ENCODE assay signal across 8 cellular contexts in the genomic region with DNA sequence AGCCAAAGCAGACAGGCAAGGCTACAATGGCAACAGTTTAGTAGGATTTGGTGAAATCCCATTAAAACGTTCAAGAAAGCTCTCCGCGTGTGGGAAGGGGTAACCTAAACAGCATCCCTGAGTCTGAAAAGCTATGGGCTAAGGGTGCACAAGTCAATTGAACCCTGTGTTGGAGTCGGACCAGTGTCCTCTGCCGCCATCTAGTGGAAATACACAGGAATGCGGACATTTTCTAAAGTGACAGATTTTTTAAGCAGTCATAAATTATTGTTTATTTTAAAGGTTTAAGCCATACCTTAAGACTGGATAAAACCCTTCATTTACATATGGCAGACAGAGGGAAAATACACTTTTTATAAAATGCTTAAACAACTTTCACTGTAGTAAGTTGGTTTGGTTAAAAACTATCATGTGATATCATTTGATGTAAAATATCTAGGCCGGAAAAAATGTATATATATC. TPM values are rescaled to one million over a fixed set of nuclear protein-coding genes. Genes with fewer than 3 reads are reported as not detected.
DNase-seq lines count a peak whose midpoint lies in the region; ATAC-seq and TF ChIP-seq lines count a peak whose summit lies in the region.

No MANE protein-coding gene starts in this region.

- H3K9me3 ChIP-seq in gastrocnemius medialis: no peaks in the 10 kb centered on the region

- H3K36me3 ChIP-seq in gastrocnemius medialis: no peaks in the 10 kb centered on the region

- intact Hi-C loops in left ventricle myocardium superior (cut with micrococcal nuclease) (no loop called here), gastrocnemius medialis (cut with DNase I; ENCODE audit: low total_unique reads) (loop anchor here (1.0 kb wide), 2 partner anchors 103 to 367 kb away; no protein-coding TSS in a partner anchor)

- TF ChIP-seq CTCF in gastrocnemius medialis (IDR thresholded peaks at IDR 0.05 in 4 of 5, conservative IDR thresholded peaks at IDR 0.05 in 1 of 5): peak; percentile 66 to 81 (median 76)

- no peak overlapping the region for H3K27ac ChIP-seq in gastrocnemius medialis

- no peaks in the 10 kb centered on the region for H3K27me3 ChIP-seq in gastrocnemius medialis

- ATAC-seq in SK-N-SH treated with all-trans-retinoic acid at 6 μM for 48 hours (peak; percentile 80), left ventricle myocardium superior (peak; percentile 35), gastrocnemius medialis (peak in 1 of 2 donors; percentile 39), GM21619 (IDR thresholded peaks at IDR 0.05; ENCODE audit: unreplicated experiment) (no peak), HG02763 (IDR thresholded peaks at IDR 0.05; ENCODE audit: unreplicated experiment) (no peak)

- in situ Hi-C loops in gastrocnemius medialis (cut with MboI; ENCODE audit: low sequenced_read_pairs in 4 of 4): loop anchor here in 2 of 4 donors (10.0 kb wide), 2 partner anchors 101 to 111 kb away; no protein-coding TSS in a partner anchor

- no peak overlapping the region for H3K4me3 ChIP-seq in gastrocnemius medialis

- peak; percentile 63 for DNase-seq in ELR (ENCODE audit: low read depth)
- DNase-seq in LHCN-M2 (ENCODE audit: low read depth): peak; percentile 42
- peak; percentile 3 for DNase-seq in activated naive CD8-positive, alpha-beta T cell treated with anti-CD3 and anti-CD28 coated beads, Interleukin-2, amount 50 U/mL, for 16 hours (ENCODE audit: low read depth, low spot score)
- DNase-seq in left ventricle myocardium superior: no peak
- no peak for DNase-seq in gastrocnemius medialis

- H3K4me1 ChIP-seq in gastrocnemius medialis: no peaks in the 10 kb centered on the region

- no peak for TF ChIP-seq POLR2A in gastrocnemius medialis (IDR thresholded peaks at IDR 0.05)

TF ChIP-seq in SK-N-SH treated with all-trans-retinoic acid at 6 μM for 48 hours, 23 proteins besides CTCF, POLR2A, EP300 and RAD21:
- TF ChIP-seq, protein P1, sequence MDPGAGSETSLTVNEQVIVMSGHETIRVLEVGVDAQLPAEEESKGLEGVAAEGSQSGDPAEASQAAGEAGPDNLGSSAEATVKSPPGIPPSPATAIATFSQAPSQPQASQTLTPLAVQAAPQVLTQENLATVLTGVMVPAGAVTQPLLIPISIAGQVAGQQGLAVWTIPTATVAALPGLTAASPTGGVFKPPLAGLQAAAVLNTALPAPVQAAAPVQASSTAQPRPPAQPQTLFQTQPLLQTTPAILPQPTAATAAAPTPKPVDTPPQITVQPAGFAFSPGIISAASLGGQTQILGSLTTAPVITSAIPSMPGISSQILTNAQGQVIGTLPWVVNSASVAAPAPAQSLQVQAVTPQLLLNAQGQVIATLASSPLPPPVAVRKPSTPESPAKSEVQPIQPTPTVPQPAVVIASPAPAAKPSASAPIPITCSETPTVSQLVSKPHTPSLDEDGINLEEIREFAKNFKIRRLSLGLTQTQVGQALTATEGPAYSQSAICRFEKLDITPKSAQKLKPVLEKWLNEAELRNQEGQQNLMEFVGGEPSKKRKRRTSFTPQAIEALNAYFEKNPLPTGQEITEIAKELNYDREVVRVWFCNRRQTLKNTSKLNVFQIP (CRISPR knock-in tag; IDR thresholded peaks at IDR 0.05; ENCODE audit: borderline replicate concordance, low read depth): no peak
- TF ChIP-seq TOX (CRISPR knock-in tag; IDR thresholded peaks at IDR 0.05; ENCODE audit: borderline replicate concordance) (no peak), OSR1 (CRISPR knock-in tag; IDR thresholded peaks at IDR 0.05) (no peak), BACH2 (CRISPR knock-in tag; IDR thresholded peaks at IDR 0.05; ENCODE audit: borderline replicate concordance) (no peak), ESRRG (CRISPR knock-in tag; IDR thresholded peaks at IDR 0.05) (no peak), ZNF8 (CRISPR knock-in tag; IDR thresholded peaks at IDR 0.05) (no peak), ZFP30 (CRISPR knock-in tag; IDR thresholded peaks at IDR 0.05) (no peak), ISL1 (CRISPR knock-in tag; IDR thresholded peaks at IDR 0.05) (no peak), ARNTL (CRISPR knock-in tag; IDR thresholded peaks at IDR 0.05; ENCODE audit: borderline replicate concordance, low read depth) (no peak)
- TF ChIP-seq, protein P2, sequence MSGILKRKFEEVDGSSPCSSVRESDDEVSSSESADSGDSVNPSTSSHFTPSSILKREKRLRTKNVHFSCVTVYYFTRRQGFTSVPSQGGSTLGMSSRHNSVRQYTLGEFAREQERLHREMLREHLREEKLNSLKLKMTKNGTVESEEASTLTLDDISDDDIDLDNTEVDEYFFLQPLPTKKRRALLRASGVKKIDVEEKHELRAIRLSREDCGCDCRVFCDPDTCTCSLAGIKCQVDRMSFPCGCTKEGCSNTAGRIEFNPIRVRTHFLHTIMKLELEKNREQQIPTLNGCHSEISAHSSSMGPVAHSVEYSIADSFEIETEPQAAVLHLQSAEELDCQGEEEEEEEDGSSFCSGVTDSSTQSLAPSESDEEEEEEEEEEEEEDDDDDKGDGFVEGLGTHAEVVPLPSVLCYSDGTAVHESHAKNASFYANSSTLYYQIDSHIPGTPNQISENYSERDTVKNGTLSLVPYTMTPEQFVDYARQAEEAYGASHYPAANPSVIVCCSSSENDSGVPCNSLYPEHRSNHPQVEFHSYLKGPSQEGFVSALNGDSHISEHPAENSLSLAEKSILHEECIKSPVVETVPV (CRISPR knock-in tag; IDR thresholded peaks at IDR 0.05): no peak
- TF ChIP-seq, protein P3, sequence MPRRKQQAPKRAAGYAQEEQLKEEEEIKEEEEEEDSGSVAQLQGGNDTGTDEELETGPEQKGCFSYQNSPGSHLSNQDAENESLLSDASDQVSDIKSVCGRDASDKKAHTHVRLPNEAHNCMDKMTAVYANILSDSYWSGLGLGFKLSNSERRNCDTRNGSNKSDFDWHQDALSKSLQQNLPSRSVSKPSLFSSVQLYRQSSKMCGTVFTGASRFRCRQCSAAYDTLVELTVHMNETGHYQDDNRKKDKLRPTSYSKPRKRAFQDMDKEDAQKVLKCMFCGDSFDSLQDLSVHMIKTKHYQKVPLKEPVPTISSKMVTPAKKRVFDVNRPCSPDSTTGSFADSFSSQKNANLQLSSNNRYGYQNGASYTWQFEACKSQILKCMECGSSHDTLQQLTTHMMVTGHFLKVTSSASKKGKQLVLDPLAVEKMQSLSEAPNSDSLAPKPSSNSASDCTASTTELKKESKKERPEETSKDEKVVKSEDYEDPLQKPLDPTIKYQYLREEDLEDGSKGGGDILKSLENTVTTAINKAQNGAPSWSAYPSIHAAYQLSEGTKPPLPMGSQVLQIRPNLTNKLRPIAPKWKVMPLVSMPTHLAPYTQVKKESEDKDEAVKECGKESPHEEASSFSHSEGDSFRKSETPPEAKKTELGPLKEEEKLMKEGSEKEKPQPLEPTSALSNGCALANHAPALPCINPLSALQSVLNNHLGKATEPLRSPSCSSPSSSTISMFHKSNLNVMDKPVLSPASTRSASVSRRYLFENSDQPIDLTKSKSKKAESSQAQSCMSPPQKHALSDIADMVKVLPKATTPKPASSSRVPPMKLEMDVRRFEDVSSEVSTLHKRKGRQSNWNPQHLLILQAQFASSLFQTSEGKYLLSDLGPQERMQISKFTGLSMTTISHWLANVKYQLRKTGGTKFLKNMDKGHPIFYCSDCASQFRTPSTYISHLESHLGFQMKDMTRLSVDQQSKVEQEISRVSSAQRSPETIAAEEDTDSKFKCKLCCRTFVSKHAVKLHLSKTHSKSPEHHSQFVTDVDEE (CRISPR knock-in tag; IDR thresholded peaks at IDR 0.05): no peak

RNA-seq across cellular contexts. Expression of a gene that starts 26.5 kb away (rescaled TPM):
- total RNA-seq in LHCN-M2 (2014; rRNA removed) (33.5 and 52.5 TPM in 2 replicates), left ventricle myocardium superior (66.6 TPM), gastrocnemius medialis (100 to 1,000 TPM; 104 to 120 (median 115) TPM)
- polyA plus RNA-seq in LHCN-M2 (2012): 34.0 TPM

Comparison
In these comparisons a context has a peak if more than half of its experiments do, and no peak if none do; other contexts are left out.
1. DNase-seq: peak in ELR (single experiment), LHCN-M2 (single experiment) and activated naive CD8-positive, alpha-beta T cell treated with anti-CD3 and anti-CD28 coated beads, Interleukin-2, amount 50 U/mL, for 16 hours (single experiment); none in left ventricle myocardium superior (single experiment) and gastrocnemius medialis (0 of 2).
2. ATAC-seq: peak in SK-N-SH treated with all-trans-retinoic acid at 6 μM for 48 hours (single experiment) and left ventricle myocardium superior (single experiment); none in GM21619 (single experiment) and HG02763 (single experiment).